In the genomic region with DNA sequence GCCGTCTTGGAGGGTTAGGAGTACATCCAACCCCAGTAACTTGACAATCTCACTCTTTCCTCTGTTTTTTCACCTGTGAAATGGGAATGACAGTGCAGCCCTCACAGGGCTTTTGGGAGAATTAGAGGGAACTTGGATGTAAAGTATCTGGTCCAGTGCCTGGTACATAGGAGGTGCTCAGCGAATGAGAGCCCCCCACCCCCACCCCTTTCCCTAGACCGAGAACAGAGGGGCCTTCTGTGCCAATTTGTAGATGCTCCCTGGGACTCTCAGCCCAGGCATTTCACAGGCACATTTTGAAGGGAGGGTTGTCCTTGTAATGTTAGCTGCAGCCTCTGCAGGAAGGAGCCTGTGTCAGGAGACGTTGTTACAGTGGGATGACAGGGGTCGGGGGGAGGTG, we compare ENCODE assay signal across 21 cellular contexts. TPM values are rescaled to one million over a fixed set of nuclear protein-coding genes. Genes with fewer than 3 reads are reported as not detected.
DNase-seq lines count a peak whose midpoint lies in the region; ATAC-seq, FAIRE-seq and TF ChIP-seq lines count a peak whose summit lies in the region.
"Had no signal": no experiment of that assay in that cellular context is flagged by ENCODE, and none has a peak within 500 bp of the region (broad histone marks: within the 10 kb centered on the region; RNA-seq: fewer than 3 reads in every experiment).

No MANE protein-coding gene starts in this region.

- no peaks in the 10 kb centered on the region for H3K79me2 ChIP-seq in K562 (ENCODE audit: control insufficient read depth, insufficient read depth, low read length)

- TF ChIP-seq POLR2A in K562 (conservative IDR thresholded peaks at IDR 0.05) (no peak), vagina (IDR thresholded peaks at IDR 0.05) (no peak)

- intact Hi-C loops in activated CD4-positive, alpha-beta T cell treated with anti-CD3 and anti-CD28 coated beads, Interleukin-2, amount 10 ng/mL, durations not matched to agents 24 days and 14 days (cut with micrococcal nuclease), result no loop called here
- intact Hi-C loops in K562 (cut with micrococcal nuclease), result loop anchor here (5.0 kb wide), 2 partner anchors 224 to 294 kb away; no protein-coding TSS in a partner anchor
- intact Hi-C loops in vagina (cut with DNase I), result loop anchor here (5.0 kb wide), 1 partner anchor 224 kb away; no protein-coding TSS in a partner anchor

- no peak overlapping the region for H3K9ac ChIP-seq in K562 (ENCODE audit: insufficient read depth in 1 of 2, low read depth in 2 of 2, low read length in 2 of 2)
- H3K9ac ChIP-seq: BLaER1 had no signal

- H3K4me1 Mint-ChIP-seq in activated CD4-positive, alpha-beta T cell treated with anti-CD3 and anti-CD28 coated beads, Interleukin-2, amount 10 ng/mL, durations not matched to agents 24 days and 14 days, result no peaks in the 10 kb centered on the region
- peaks cover 19% of the 10 kb centered on the region for H3K4me1 Mint-ChIP-seq in glutamatergic neuron (ENCODE audit: low read depth, unreplicated experiment)
- no peaks in the 10 kb centered on the region for H3K4me1 Mint-ChIP-seq in activated CD4-positive, alpha-beta memory T cell treated with anti-CD3 and anti-CD28 coated beads, Interleukin-2, amount 10 ng/mL, durations not matched to agents 7 days and 5 days
- H3K4me1 Mint-ChIP-seq: CD14-positive monocyte; CD4-positive, alpha-beta memory T cell; GM23338; IgD-negative memory B cell had no signal

- no peak for TF ChIP-seq CTCF in K562 (IDR thresholded peaks at IDR 0.05 in 2 of 3, conservative IDR thresholded peaks at IDR 0.05 in 1 of 3; ENCODE audit: insufficient read depth in 2 of 3, low read depth in 1 of 3, low read length in 3 of 3)
- no peak for TF ChIP-seq CTCF in glutamatergic neuron (IDR thresholded peaks at IDR 0.05; ENCODE audit: partially characterized antibody, unreplicated experiment)
- TF ChIP-seq CTCF in vagina (IDR thresholded peaks at IDR 0.05), result no peak

- no peak overlapping the region for H3K4me3 ChIP-seq in K562
- H3K4me3 ChIP-seq in vagina, result no peak overlapping the region
- H3K4me3 ChIP-seq: A549, BLaER1, GM23338 had no signal

- no peak overlapping the region for H3K27ac Mint-ChIP-seq in activated CD4-positive, alpha-beta T cell treated with anti-CD3 and anti-CD28 coated beads, Interleukin-2, amount 10 ng/mL, durations not matched to agents 24 days and 14 days
- peak overlapping the region; percentile 90 for H3K27ac Mint-ChIP-seq in glutamatergic neuron (ENCODE audit: unreplicated experiment)
- no peak overlapping the region for H3K27ac Mint-ChIP-seq in activated CD4-positive, alpha-beta memory T cell treated with anti-CD3 and anti-CD28 coated beads, Interleukin-2, amount 10 ng/mL, durations not matched to agents 7 days and 5 days
- H3K27ac Mint-ChIP-seq: CD4-positive, alpha-beta memory T cell; GM23338; IgD-negative memory B cell had no signal

- no peak for TF ChIP-seq EP300 in K562 (IDR thresholded peaks at IDR 0.05; ENCODE audit: low read length)

- POLR2A ChIA-PET in K562 (lab: Yijun Ruan, JAX), result no interaction called here
- POLR2A ChIA-PET in activated CD4-positive, alpha-beta memory T cell treated with anti-CD3 and anti-CD28 coated beads, Interleukin-2, amount 10 ng/mL, durations not matched to agents 7 days and 5 days (lab: Charles Lee), result no interaction called here

- no peak overlapping the region for H3K27ac ChIP-seq in K562 (ENCODE audit: extremely low read depth, low read depth, low read length)
- no peak overlapping the region for H3K27ac ChIP-seq in vagina
- H3K27ac ChIP-seq: 22Rv1, A549, BLaER1 had no signal

- ATAC-seq in K562, result no peak
- ATAC-seq: A549, GM23338, HCT116, HepG2 had no signal

- H3K9me1 ChIP-seq in K562 (ENCODE audit: control insufficient read depth, insufficient read depth, low read length), result peaks cover 7% of the 10 kb centered on the region

- H3K36me3 Mint-ChIP-seq in activated CD4-positive, alpha-beta T cell treated with anti-CD3 and anti-CD28 coated beads, Interleukin-2, amount 10 ng/mL, durations not matched to agents 24 days and 14 days (ENCODE audit: low read depth), result no peaks in the 10 kb centered on the region
- peaks cover 10% of the 10 kb centered on the region for H3K36me3 Mint-ChIP-seq in glutamatergic neuron (ENCODE audit: unreplicated experiment)
- no peaks in the 10 kb centered on the region for H3K36me3 Mint-ChIP-seq in activated CD4-positive, alpha-beta memory T cell treated with anti-CD3 and anti-CD28 coated beads, Interleukin-2, amount 10 ng/mL, durations not matched to agents 7 days and 5 days (ENCODE audit: low read depth)
- H3K36me3 Mint-ChIP-seq: CD4-positive, alpha-beta memory T cell had no signal

- H2AFZ ChIP-seq in K562 (ENCODE audit: low read depth, low read length), result no peak overlapping the region
- H2AFZ ChIP-seq: GM23338 had no signal

- in situ Hi-C loops in K562 (cut with MboI), result no loop called here

- FAIRE-seq in K562 (lab: Jason Lieb, UNC), result no peak
- FAIRE-seq: A549, GM12891, HepG2 had no signal

- BruUV-seq in K562 (replicated peaks; lab: Mats Ljungman, UMichigan), result no TSS peak

- H3K9me3 Mint-ChIP-seq in activated CD4-positive, alpha-beta T cell treated with anti-CD3 and anti-CD28 coated beads, Interleukin-2, amount 10 ng/mL, durations not matched to agents 24 days and 14 days, result no peaks in the 10 kb centered on the region
- H3K9me3 Mint-ChIP-seq in glutamatergic neuron (ENCODE audit: unreplicated experiment), result peaks cover 20% of the 10 kb centered on the region
- H3K9me3 Mint-ChIP-seq in activated CD4-positive, alpha-beta memory T cell treated with anti-CD3 and anti-CD28 coated beads, Interleukin-2, amount 10 ng/mL, durations not matched to agents 7 days and 5 days, result peaks cover under 1% of the 10 kb centered on the region
- H3K9me3 Mint-ChIP-seq: CD14-positive monocyte, GM23338 had no signal

- peaks cover 3% of the 10 kb centered on the region; the same call in 1 of the 3 replicates for H3K36me3 ChIP-seq in K562 (ENCODE audit: control insufficient read depth, insufficient read depth, low read length)
- peaks cover 0 to under 1% of the 10 kb centered on the region in 2 donors for H3K36me3 ChIP-seq in vagina

- no peak for TF ChIP-seq RAD21 in K562 (CRISPR knock-in tag; conservative IDR thresholded peaks at IDR 0.05 in 1 of 2, IDR thresholded peaks at IDR 0.05 in 1 of 2)

- H3K4me3 Mint-ChIP-seq in activated CD4-positive, alpha-beta T cell treated with anti-CD3 and anti-CD28 coated beads, Interleukin-2, amount 10 ng/mL, durations not matched to agents 24 days and 14 days, result no peak overlapping the region
- no peak overlapping the region for H3K4me3 Mint-ChIP-seq in glutamatergic neuron (ENCODE audit: unreplicated experiment)
- H3K4me3 Mint-ChIP-seq in activated CD4-positive, alpha-beta memory T cell treated with anti-CD3 and anti-CD28 coated beads, Interleukin-2, amount 10 ng/mL, durations not matched to agents 7 days and 5 days, result no peak overlapping the region
- H3K4me3 Mint-ChIP-seq: CD14-positive monocyte; CD4-positive, alpha-beta memory T cell; GM23338; IgD-negative memory B cell had no signal

- H3K27me3 ChIP-seq in K562 (ENCODE audit: control insufficient read depth in 2 of 2, insufficient read depth in 2 of 2, low read length in 2 of 2), result no peaks in the 10 kb centered on the region
- H3K27me3 ChIP-seq in vagina, result no peaks in the 10 kb centered on the region
- H3K27me3 ChIP-seq: BLaER1 had no signal

- WGBS in K562 (ENCODE audit: insufficient coverage, low coverage, missing lambda C conversion rate), result 58% methylated on average over 5 of the region's 5 CpGs

- H3K9me3 ChIP-seq in K562 (replicated peaks; ENCODE audit: control insufficient read depth, insufficient read depth, low read depth, low read length) (no peaks in the 10 kb centered on the region), vagina (no peaks in the 10 kb centered on the region)
- H3K9me3 ChIP-seq: A549 had no signal

- H3K4me2 ChIP-seq in K562 (ENCODE audit: insufficient read depth, low read length), result no peak overlapping the region
- H3K4me2 ChIP-seq: A549, GM23338 had no signal

- DNase-seq in activated CD4-positive, alpha-beta T cell treated with anti-CD3 and anti-CD28 coated beads, Interleukin-2, amount 10 ng/mL, durations not matched to agents 24 days and 14 days, result peak; percentile 40
- DNase-seq in activated CD4-positive, alpha-beta T cell treated with anti-CD3 and anti-CD28 coated beads, Interleukin-2, amount 50 U/mL, for 4 hours, result no peak
- DNase-seq in K562 (ENCODE audit: extremely low read depth in 1 of 4, low spot score in 3 of 4) (no peak), glutamatergic neuron (no peak), vagina (ENCODE audit: extremely low spot score in 2 of 2) (peak; percentile 49 to 58), epidermal melanocyte (ENCODE audit: insufficient read length, low spot score) (no peak)
- no peak for DNase-seq in activated CD4-positive, alpha-beta memory T cell treated with anti-CD3 and anti-CD28 coated beads, Interleukin-2, amount 10 ng/mL, durations not matched to agents 7 days and 5 days
- DNase-seq: Calu3; CD4-positive, alpha-beta memory T cell; DND-41; EL had no signal

- peaks cover 3% of the 10 kb centered on the region; the same call in 1 of the 2 replicates for H4K20me1 ChIP-seq in K562 (replicated peaks; ENCODE audit: control insufficient read depth, insufficient read depth, low read length)
- H4K20me1 ChIP-seq: BLaER1 had no signal

- H3K27me3 Mint-ChIP-seq in activated CD4-positive, alpha-beta T cell treated with anti-CD3 and anti-CD28 coated beads, Interleukin-2, amount 10 ng/mL, durations not matched to agents 24 days and 14 days, result no peaks in the 10 kb centered on the region
- H3K27me3 Mint-ChIP-seq in glutamatergic neuron (ENCODE audit: unreplicated experiment), result peaks cover 10% of the 10 kb centered on the region
- no peaks in the 10 kb centered on the region for H3K27me3 Mint-ChIP-seq in activated CD4-positive, alpha-beta memory T cell treated with anti-CD3 and anti-CD28 coated beads, Interleukin-2, amount 10 ng/mL, durations not matched to agents 7 days and 5 days
- H3K27me3 Mint-ChIP-seq: IgD-negative memory B cell had no signal

- CTCF ChIA-PET in K562 (lab: Yijun Ruan, JAX; ENCODE audit: low intra/inter-chr PET ratio), result interaction anchor here (0.7 kb wide), 1 partner anchor 14 kb away, joined by 5 read pairs; no protein-coding TSS in a partner anchor
- CTCF ChIA-PET in activated CD4-positive, alpha-beta memory T cell treated with anti-CD3 and anti-CD28 coated beads, Interleukin-2, amount 10 ng/mL, durations not matched to agents 7 days and 5 days (lab: Charles Lee), result no interaction called here

- peaks cover 0 to 3% of the 10 kb centered on the region in 2 experiments; a peak in 2 of 5 replicates for H3K4me1 ChIP-seq in K562 (replicated peaks in 1 of 2; ENCODE audit: control insufficient read depth in 2 of 2, insufficient read depth in 2 of 2, low read length in 2 of 2)
- no peaks in the 10 kb centered on the region for H3K4me1 ChIP-seq in vagina
- H3K4me1 ChIP-seq: A549 had no signal

RNA-seq across cellular contexts. Expression of gene AMBP, which starts 47.1 kb away (rescaled TPM):
- not detected in 2 replicates for total RNA-seq in activated CD4-positive, alpha-beta T cell treated with anti-CD3 and anti-CD28 coated beads, Interleukin-2, amount 10 ng/mL, durations not matched to agents 24 days and 14 days
- total RNA-seq in K562 (2011; cell fraction: chromatin; rRNA removed; ENCODE audit: low replicate concordance), result not detected in 2 replicates
- not detected in 2 replicates for total RNA-seq in K562 (2011; cell fraction: nucleolus; rRNA removed)
- total RNA-seq in K562 (2011; cell fraction: nucleoplasm; rRNA removed), result not detected in 2 replicates
- total RNA-seq in K562 (2014; rRNA removed) (not detected in 2 replicates), K562 (2014; rRNA removed; fragmentation: Illumina TruSeq; extraction: Trizol) (not detected in 2 replicates), K562 (2015; rRNA removed; fragmentation: Illumina TruSeq; extraction: Trizol) (not detected in 2 replicates), K562 (2021) (1.3 and 2.1 TPM in 2 replicates), glutamatergic neuron (ENCODE audit: unreplicated experiment) (0.29 TPM), vagina (not detected)
- polyA plus RNA-seq in K562 (2011; rRNA removed) (not detected in 2 replicates), K562 (2014; fragmentation: Illumina TruSeq; extraction: Trizol) (not detected in 2 replicates), K562 (2014; fragmentation: Nextera tagmentation; extraction: Ambion mirVana) (not detected), K562 (2014; rRNA removed) (not detected in 2 replicates)
- not detected in 2 replicates for polyA plus RNA-seq in K562 (2011; cell fraction: cytosol; rRNA removed)
- polyA plus RNA-seq in K562 (2011; cell fraction: nucleus; rRNA removed), result not detected in 2 replicates
- not detected in 2 replicates for polyA plus RNA-seq in K562 (2012)
- polyA minus RNA-seq in K562 (2011; rRNA and poly(A)+ RNA removed), result not detected in 2 replicates
- polyA minus RNA-seq in K562 (2011; cell fraction: cytosol; rRNA and poly(A)+ RNA removed), result 2.5 TPM in 1 of 2 replicates, not detected in the other
- not detected in 2 replicates for polyA minus RNA-seq in K562 (2011; cell fraction: nucleus; rRNA and poly(A)+ RNA removed)
- not detected for total RNA-seq in activated CD4-positive, alpha-beta memory T cell treated with anti-CD3 and anti-CD28 coated beads, Interleukin-2, amount 10 ng/mL, durations not matched to agents 7 days and 5 days
- total RNA-seq: CD4-positive, alpha-beta memory T cell; G401 had no signal
- polyA plus RNA-seq: CD14-positive monocyte; CD4-positive, alpha-beta memory T cell; IgD-negative memory B cell had no signal

Comparison
In these comparisons a context has a peak if more than half of its experiments do, and no peak if none do; other contexts are left out.
1. DNase-seq: peak in activated CD4-positive, alpha-beta T cell treated with anti-CD3 and anti-CD28 coated beads, Interleukin-2, amount 10 ng/mL, durations not matched to agents 24 days and 14 days (single experiment) and vagina (2 of 2); none in activated CD4-positive, alpha-beta T cell treated with anti-CD3 and anti-CD28 coated beads, Interleukin-2, amount 50 U/mL, for 4 hours (0 of 2), K562 (0 of 4), glutamatergic neuron (single experiment), activated CD4-positive, alpha-beta memory T cell treated with anti-CD3 and anti-CD28 coated beads, Interleukin-2, amount 10 ng/mL, durations not matched to agents 7 days and 5 days (single experiment) and epidermal melanocyte (single experiment).